Comparison of ENCODE assay signal across 15 cellular contexts in the genomic region with DNA sequence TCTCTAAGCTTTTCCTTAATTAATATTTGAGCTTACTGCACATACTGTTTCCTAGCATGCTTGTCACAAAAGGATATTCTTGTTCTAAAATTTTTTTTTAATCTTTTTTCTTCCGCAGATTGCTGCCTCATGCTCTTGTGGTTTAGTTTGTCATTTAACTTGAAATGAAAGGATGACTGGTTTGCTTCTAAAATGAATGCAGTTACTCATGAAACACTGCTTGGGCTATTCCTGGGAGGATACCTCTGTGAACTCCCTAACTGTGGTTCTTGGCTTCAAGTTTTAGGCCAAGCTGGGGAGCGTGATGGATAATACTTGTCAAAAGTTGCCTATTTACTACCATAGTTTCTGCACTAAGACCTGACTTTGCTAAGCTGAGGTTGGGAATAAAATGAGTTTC.
DNase-seq lines count a peak whose midpoint lies in the region; ATAC-seq and TF ChIP-seq lines count a peak whose summit lies in the region.
"Had no signal": no experiment of that assay in that cellular context is flagged by ENCODE, and none has a peak within 500 bp of the region (broad histone marks: within the 10 kb centered on the region; RNA-seq: fewer than 3 reads in every experiment).

No MANE protein-coding gene starts in this region.

- H3K27me3 ChIP-seq in psoas muscle (ENCODE audit: insufficient read depth in 3 of 3, low read length in 2 of 3) (no peaks in the 10 kb centered on the region), uterus (no peaks in the 10 kb centered on the region)
- H3K27me3 ChIP-seq: ovary, upper lobe of left lung had no signal

- H3K4me3 ChIP-seq in cardiac fibroblast (replicated peaks in 1 of 2; ENCODE audit: low read depth in 2 of 2, low read length in 2 of 2) = no peak overlapping the region
- H3K4me3 ChIP-seq in psoas muscle = no peak overlapping the region
- H3K4me3 ChIP-seq in uterus = no peak overlapping the region
- H3K4me3 ChIP-seq: ovary, upper lobe of left lung had no signal

- H3K4me1 ChIP-seq in psoas muscle = peaks cover 47% of the 10 kb centered on the region
- H3K4me1 ChIP-seq in uterus = no peaks in the 10 kb centered on the region
- H3K4me1 ChIP-seq: upper lobe of left lung had no signal

- peak overlapping the region; percentile 92 for H3K27ac ChIP-seq in psoas muscle
- peak overlapping the region in 1 of 2 donors; percentile 0 for H3K27ac ChIP-seq in uterus
- H3K27ac ChIP-seq: ovary, upper lobe of left lung had no signal

- H3K9me3 ChIP-seq in psoas muscle = no peaks in the 10 kb centered on the region
- no peaks in the 10 kb centered on the region for H3K9me3 ChIP-seq in uterus
- H3K9me3 ChIP-seq: ovary, upper lobe of left lung had no signal

- DNase-seq in GM03348 (ENCODE audit: low spot score) (peak; percentile 75), cardiac fibroblast (ENCODE audit: low read depth in 2 of 2) (peak; percentile 52 to 89), psoas muscle (no peak), uterus (no peak)
- DNase-seq in stimulated activated CD4-positive, alpha-beta T cell treated with anti-CD3 and anti-CD28 coated beads, Interleukin-4, amount 100 ng/mL, for 24 hours = no peak
- DNase-seq: activated CD4-positive, alpha-beta T cell treated with anti-CD3 and anti-CD28 coated beads, Interleukin-2, amount 10 ng/mL, durations not matched to agents 7 days and 5 days; KBM-7; NCI-H226; ovary; SIG-M5; upper lobe of left lung had no signal

- intact Hi-C loops in psoas muscle (cut with DNase I) = no loop called here
- intact Hi-C loops in uterus (cut with DNase I; ENCODE audit: low total_unique reads) = no loop called here

- ATAC-seq in HG02981 (IDR thresholded peaks at IDR 0.05; ENCODE audit: unreplicated experiment) = peak; percentile 61
- ATAC-seq in psoas muscle = peak; percentile 81 to 87 (median 82)
- no peak for ATAC-seq in GM18498 (IDR thresholded peaks at IDR 0.05; ENCODE audit: unreplicated experiment)
- ATAC-seq in activated CD4-positive, CD25-positive, alpha-beta regulatory T cell treated with anti-CD3 and anti-CD28 coated beads, Interleukin-2, amount 50 U/mL, for 24 hours = no peak
- ATAC-seq: activated naive CD4-positive, alpha-beta T cell treated with anti-CD3 and anti-CD28 coated beads, Interleukin-2, amount 50 U/mL, for 72 hours had no signal

- TF ChIP-seq POLR2A in uterus (IDR thresholded peaks at IDR 0.05) = no peak

- H3K36me3 ChIP-seq in psoas muscle (ENCODE audit: insufficient read depth in 1 of 2, low read depth in 1 of 2) = peaks cover 0 to 17% of the 10 kb centered on the region in 2 donors
- no peaks in the 10 kb centered on the region for H3K36me3 ChIP-seq in uterus
- H3K36me3 ChIP-seq: ovary had no signal

- TF ChIP-seq CTCF in cardiac fibroblast (IDR thresholded peaks at IDR 0.05; ENCODE audit: low read depth, low read length) (no peak), psoas muscle (IDR thresholded peaks at IDR 0.05) (no peak), uterus (IDR thresholded peaks at IDR 0.05) (no peak)

- 35 to 58% (median 48%) methylated on average over 2 of the region's 2 CpGs for WGBS in psoas muscle, 3 donors

Comparison
In these comparisons a context has a peak if more than half of its experiments do, and no peak if none do; other contexts are left out.
1. DNase-seq: peak in GM03348 (single experiment) and cardiac fibroblast (2 of 2); none in psoas muscle (0 of 2), stimulated activated CD4-positive, alpha-beta T cell treated with anti-CD3 and anti-CD28 coated beads, Interleukin-4, amount 100 ng/mL, for 24 hours (single experiment) and uterus (0 of 2).
2. ATAC-seq: peak in HG02981 (single experiment) and psoas muscle (4 of 4); none in GM18498 (single experiment) and activated CD4-positive, CD25-positive, alpha-beta regulatory T cell treated with anti-CD3 and anti-CD28 coated beads, Interleukin-2, amount 50 U/mL, for 24 hours (0 of 2).